In genomic region chr1:154198756-154199562, GRCh38 we compare ENCODE assay signal across 9 cellular contexts. TPM values are rescaled to one million over a fixed set of nuclear protein-coding genes. Genes with fewer than 3 reads are reported as not detected.
DNase-seq lines count a peak whose midpoint lies in the region; ATAC-seq, FAIRE-seq and TF ChIP-seq lines count a peak whose summit lies in the region.
"Had no signal": no experiment of that assay in that cellular context is flagged by ENCODE, and none has a peak within 500 bp of the region (broad histone marks: within the 10 kb centered on the region; RNA-seq: fewer than 3 reads in every experiment).

No MANE protein-coding gene starts in this region.

- ATAC-seq in thoracic aorta (ENCODE audit: insufficient number of reproducible peaks, low FRiP score, low read depth), result no peak
- no peak for ATAC-seq in GM18505 (IDR thresholded peaks at IDR 0.05; ENCODE audit: unreplicated experiment)

- H3K4me3 ChIP-seq in HUES6 (ENCODE audit: low read depth, low read length), result peak overlapping the region; percentile 32
- H3K4me3 ChIP-seq in bronchial epithelial cell (ENCODE audit: low read depth, low read length), result no peak overlapping the region
- peak overlapping the region; percentile 37 for H3K4me3 ChIP-seq in thoracic aorta

- H3K36me3 ChIP-seq in HUES6 (ENCODE audit: control insufficient read depth, insufficient read depth, low read length) (no peaks in the 10 kb centered on the region), bronchial epithelial cell (ENCODE audit: control insufficient read depth, insufficient read depth, low read length) (no peaks in the 10 kb centered on the region), thoracic aorta (no peaks in the 10 kb centered on the region)

- H3K27me3 ChIP-seq in HUES6 (ENCODE audit: control insufficient read depth, insufficient read depth, low read length), result peaks cover 5% of the 10 kb centered on the region; the same call in 1 of the 2 replicates
- no peaks in the 10 kb centered on the region for H3K27me3 ChIP-seq in bronchial epithelial cell (ENCODE audit: control insufficient read depth, insufficient read depth, low read length)
- H3K27me3 ChIP-seq in thoracic aorta (replicated peaks; ENCODE audit: insufficient read depth), result no peaks in the 10 kb centered on the region

- DNase-seq in NCI-H1417 (lab: John Stamatoyannopoulos, UW) (peak; percentile 33 to 67 (median 62)), NCI-H1417 treated with DMSO at 0.1 percent for 48 hours (lab: John Stamatoyannopoulos, UW) (no peak), RPMI8226 (peak; percentile 68), bronchial epithelial cell (ENCODE audit: low read depth) (peak; percentile 71), kidney glomerular epithelial cell (lab: John Stamatoyannopoulos, UW) (peak; percentile 45), thoracic aorta (ENCODE audit: low spot score) (peak; percentile 24)

- no peak overlapping the region for H3K27ac ChIP-seq in HUES6 (ENCODE audit: low read depth, low read length)
- H3K27ac ChIP-seq in thoracic aorta, result no peak overlapping the region

- peaks cover 4% of the 10 kb centered on the region for H3K4me1 ChIP-seq in HUES6 (ENCODE audit: control insufficient read depth, insufficient read depth, low read length)
- H3K4me1 ChIP-seq in thoracic aorta (ENCODE audit: control insufficient read depth in 1 of 2, low read depth in 2 of 2), result no peaks in the 10 kb centered on the region

- H3K9me3 ChIP-seq in HUES6 (ENCODE audit: control insufficient read depth, insufficient read depth, low read depth, low read length) (no peaks in the 10 kb centered on the region), thoracic aorta (no peaks in the 10 kb centered on the region)

- TF ChIP-seq CTCF in bronchial epithelial cell (IDR thresholded peaks at IDR 0.05; ENCODE audit: insufficient read depth, low read length, severe bottlenecking), result peak; percentile 42
- TF ChIP-seq CTCF in thoracic aorta (IDR thresholded peaks at IDR 0.05), result peak; percentile 55

- TF ChIP-seq POLR2A in GM18505 (IDR thresholded peaks at IDR 0.05; ENCODE audit: borderline replicate concordance, extremely low read depth, insufficient read depth, insufficient read length), result no peak

- FAIRE-seq in bronchial epithelial cell (lab: Jason Lieb, UNC), result no peak
- FAIRE-seq: A204.1 had no signal

- no peak overlapping the region for H3K9ac ChIP-seq in HUES6 (ENCODE audit: low read length)

RNA-seq across cellular contexts. Expression of gene TPM3, which starts 7.1 kb away (rescaled TPM):
- 279 and 321 TPM in 2 replicates for total RNA-seq in bronchial epithelial cell
- total RNA-seq in thoracic aorta, result 100 to 1,000 TPM; 146 to 331 TPM

RNA-seq across cellular contexts. Expression of gene CFAP141, which starts 7.2 kb away (rescaled TPM):
- total RNA-seq in bronchial epithelial cell (not detected in 2 replicates), thoracic aorta (not detected)

RNA-seq across cellular contexts. Expression of gene UBAP2L, which starts 21.8 kb away (rescaled TPM):
- total RNA-seq in bronchial epithelial cell (20.8 and 33.9 TPM in 2 replicates), thoracic aorta (100 to 1,000 TPM in 1 of 2 donors, 10 to 100 TPM in 1; 92.1 to 119 TPM)

RNA-seq across cellular contexts. Expression of gene NUP210L, which starts 44.1 kb away (rescaled TPM):
- total RNA-seq in bronchial epithelial cell (under 0.01 and 0.13 TPM in 2 replicates), thoracic aorta (under 1 TPM; 0.14 to 0.41 TPM)
